In genomic region chr3:147705626-147706025, GRCh38 we compare ENCODE assay signal across 20 cellular contexts.
DNase-seq lines count a peak whose midpoint lies in the region; ATAC-seq and TF ChIP-seq lines count a peak whose summit lies in the region.
"Had no signal": no experiment of that assay in that cellular context is flagged by ENCODE, and none has a peak within 500 bp of the region (broad histone marks: within the 10 kb centered on the region; RNA-seq: fewer than 3 reads in every experiment).

No MANE protein-coding gene starts in this region.

- H4K20me1 ChIP-seq in OCI-LY3 (ENCODE audit: insufficient read depth, low read length), result no peaks in the 10 kb centered on the region

- DNase-seq in G401 (ENCODE audit: low spot score) (peak; percentile 96), right cardiac atrium (no peak), 8988T (no peak)
- no peak for DNase-seq in activated CD4-positive, alpha-beta T cell treated with anti-CD3 and anti-CD28 coated beads for 4 hours
- DNase-seq: activated CD4-positive, alpha-beta T cell treated with anti-CD3 and anti-CD28 coated beads, Interleukin-2, amount 50 U/mL, for 4 hours; activated CD4-positive, CD25-positive, alpha-beta regulatory T cell; CD4-positive, alpha-beta T cell; foreskin melanocyte; KBM-7; left colon; MM.1S; NCI-H146; SIG-M5; stimulated activated CD4-positive, alpha-beta T cell treated with anti-CD3 and anti-CD28 coated beads, Interleukin-4, amount 100 ng/mL, for 1 hour; T-helper 9 cell had no signal

- H3K4me3 ChIP-seq in OCI-LY3 (ENCODE audit: low read length), result peak overlapping the region; percentile 29; the same call in 1 of the 2 replicates
- no peak overlapping the region for H3K4me3 ChIP-seq in right cardiac atrium (ENCODE audit: low read length)
- no peak overlapping the region for H3K4me3 ChIP-seq in skeletal muscle satellite cell (ENCODE audit: low read length)
- H3K4me3 ChIP-seq: esophagus muscularis mucosa had no signal

- H3K36me3 ChIP-seq in OCI-LY3 (replicated peaks; ENCODE audit: low read depth, low read length) (no peaks in the 10 kb centered on the region), skeletal muscle satellite cell (ENCODE audit: insufficient read depth, low read length) (no peaks in the 10 kb centered on the region)
- H3K36me3 ChIP-seq: esophagus muscularis mucosa had no signal

- H3K27me3 ChIP-seq in OCI-LY3 (ENCODE audit: low read depth, low read length), result no peaks in the 10 kb centered on the region
- no peaks in the 10 kb centered on the region for H3K27me3 ChIP-seq in right cardiac atrium (ENCODE audit: control insufficient read depth, insufficient read depth)
- H3K27me3 ChIP-seq in skeletal muscle satellite cell (ENCODE audit: control insufficient read depth, insufficient read depth, low read length), result no peaks in the 10 kb centered on the region
- H3K27me3 ChIP-seq: esophagus muscularis mucosa had no signal

- H3K27ac ChIP-seq in OCI-LY3 (ENCODE audit: low read length) (no peak overlapping the region), right cardiac atrium (ENCODE audit: low read length) (peak overlapping the region; percentile 20)
- H3K27ac ChIP-seq: esophagus muscularis mucosa had no signal

- intact Hi-C loops in right cardiac atrium (cut with DNase I), result no loop called here

- in situ Hi-C loops in G401 (cut with HindIII; ENCODE audit: low sequenced_read_pairs), result no loop called here

- H3K4me2 ChIP-seq in OCI-LY3 (ENCODE audit: low read length), result peak overlapping the region; percentile 66
- H3K4me2 ChIP-seq in skeletal muscle satellite cell (ENCODE audit: low read length), result peak overlapping the region; percentile 53

- peaks cover 11% of the 10 kb centered on the region for H3K4me1 ChIP-seq in OCI-LY3 (ENCODE audit: low read length)
- H3K4me1 ChIP-seq in right cardiac atrium (ENCODE audit: control insufficient read depth, insufficient read depth, low read length), result peaks cover 1% of the 10 kb centered on the region
- H3K4me1 ChIP-seq in skeletal muscle satellite cell (ENCODE audit: control insufficient read depth, insufficient read depth, low read length), result no peaks in the 10 kb centered on the region

- ATAC-seq in right cardiac atrium, result peak in 1 of 2 donors; percentile 47
- ATAC-seq in HG03196 (IDR thresholded peaks at IDR 0.05; ENCODE audit: unreplicated experiment), result no peak
- ATAC-seq: left colon, Panc1 had no signal

- no peaks in the 10 kb centered on the region for H3K79me2 ChIP-seq in OCI-LY3 (ENCODE audit: low read length)

- H3K9me3 ChIP-seq in OCI-LY3 (ENCODE audit: insufficient read depth, low read length), result no peaks in the 10 kb centered on the region
- H3K9me3 ChIP-seq in right cardiac atrium (ENCODE audit: control insufficient read depth, low read length), result no peaks in the 10 kb centered on the region
- no peaks in the 10 kb centered on the region for H3K9me3 ChIP-seq in skeletal muscle satellite cell (replicated peaks; ENCODE audit: low read length)
- H3K9me3 ChIP-seq: esophagus muscularis mucosa had no signal

- H2AFZ ChIP-seq in OCI-LY3 (ENCODE audit: low read depth, low read length), result peak overlapping the region; percentile 36

- H3K9ac ChIP-seq in OCI-LY3 (ENCODE audit: low read length) (no peak overlapping the region), skeletal muscle satellite cell (ENCODE audit: low read depth, low read length) (no peak overlapping the region)

- no peak for TF ChIP-seq CTCF in OCI-LY3 (IDR thresholded peaks at IDR 0.05; ENCODE audit: low read depth, low read length)

- 43% methylated on average over 2 of the region's 2 CpGs for WGBS in right cardiac atrium
